Comparison of ENCODE assay signal across 8 cellular contexts in the genomic region with DNA sequence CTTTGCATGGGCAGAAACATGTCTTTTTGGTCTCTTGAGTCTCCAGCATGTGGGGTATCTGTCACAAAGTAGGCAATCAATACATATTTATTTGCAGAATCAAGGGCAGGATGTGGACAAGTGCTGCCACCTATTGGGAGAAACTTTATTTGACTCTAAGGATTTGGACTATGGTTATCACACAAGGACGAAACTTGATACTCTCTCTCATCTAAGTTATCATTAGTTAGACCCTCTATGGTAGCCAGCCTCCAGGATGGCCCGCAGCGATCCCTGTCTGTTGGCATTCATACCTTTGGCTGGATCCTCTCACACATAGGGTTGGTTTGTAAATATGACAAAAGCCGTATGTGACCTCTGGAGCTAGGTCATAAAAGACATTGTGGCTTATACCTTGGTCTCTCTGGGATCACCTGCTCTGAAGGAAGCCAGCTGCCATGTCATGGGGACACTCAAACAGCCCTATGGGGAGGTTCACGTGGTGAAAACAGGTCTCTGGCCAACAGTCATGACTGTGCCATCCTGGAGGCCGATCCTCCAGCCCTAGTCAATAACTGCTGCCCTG. TPM values are rescaled to one million over a fixed set of nuclear protein-coding genes. Genes with fewer than 3 reads are reported as not detected.
DNase-seq lines count a peak whose midpoint lies in the region; ATAC-seq, FAIRE-seq and TF ChIP-seq lines count a peak whose summit lies in the region.

No MANE protein-coding gene starts in this region.

- DNase-seq in SIG-M5 treated with dmso at 0.1 percent for 504 hours (lab: John Stamatoyannopoulos, UW; ENCODE audit: unreplicated experiment) (peak; percentile 57), SIG-M5 (lab: John Stamatoyannopoulos, UW) (no peak), NCI-H1092 (lab: John Stamatoyannopoulos, UW) (peak; percentile 15), T-cell (peak in 27 of 34 experiments; percentile 1 to 49 (median 25)), bronchial epithelial cell (ENCODE audit: low read depth) (peak; percentile 71), keratinocyte (ENCODE audit: low read depth, low spot score) (no peak)
- peak; percentile 24 for DNase-seq in stimulated activated CD4-positive, alpha-beta T cell treated with anti-CD3 and anti-CD28 coated beads, Interleukin-1b, Interleukin-23, amount 100 ng/mL, for 48 hours

- H3K36me3 Mint-ChIP-seq in T-cell = no peaks in the 10 kb centered on the region

- peaks cover 7% of the 10 kb centered on the region for H4K20me1 ChIP-seq in keratinocyte (ENCODE audit: control insufficient read depth, extremely low read depth, insufficient read depth, low read length)

- peak overlapping the region; percentile 66 for H3K4me2 ChIP-seq in keratinocyte (ENCODE audit: control insufficient read depth, extremely low read depth, insufficient read depth, low read depth, low read length)

- peak overlapping the region; percentile 92 for H3K9ac ChIP-seq in keratinocyte (ENCODE audit: control insufficient read depth, extremely low read depth, insufficient read depth, low read length)

- peak overlapping the region; percentile 88 to 95 for H3K27ac Mint-ChIP-seq in T-cell

- H3K4me1 ChIP-seq in keratinocyte (ENCODE audit: control insufficient read depth, extremely low read depth, insufficient read depth, low read length) = peaks cover 19% of the 10 kb centered on the region

- peaks cover 36% of the 10 kb centered on the region for H3K79me2 ChIP-seq in keratinocyte (ENCODE audit: control insufficient read depth, insufficient read depth, low read length)

- no peaks in the 10 kb centered on the region for H3K9me3 Mint-ChIP-seq in T-cell

- H3K36me3 ChIP-seq in bronchial epithelial cell (ENCODE audit: control insufficient read depth, insufficient read depth, low read length) = no peaks in the 10 kb centered on the region
- no peaks in the 10 kb centered on the region for H3K36me3 ChIP-seq in keratinocyte (ENCODE audit: control insufficient read depth in 2 of 2, extremely low read depth in 1 of 2, insufficient read depth in 2 of 2, low read length in 2 of 2)

- H3K27ac ChIP-seq in keratinocyte (ENCODE audit: control insufficient read depth, insufficient read depth, low read length) = no peak overlapping the region

- H3K4me3 Mint-ChIP-seq in T-cell = peak overlapping the region; percentile 88 to 95 (median 95)

- no peaks in the 10 kb centered on the region for H3K27me3 Mint-ChIP-seq in T-cell

- FAIRE-seq in bronchial epithelial cell (lab: Jason Lieb, UNC) = peak; percentile 68
- FAIRE-seq in keratinocyte (lab: Jason Lieb, UNC) = peak; percentile 9

- peak overlapping the region; percentile 47 for H2AFZ ChIP-seq in keratinocyte (ENCODE audit: control insufficient read depth, low read length)

- H3K9me3 ChIP-seq in keratinocyte (ENCODE audit: control insufficient read depth, low read depth, low read length) = no peaks in the 10 kb centered on the region

- CTCF ChIA-PET in T-cell (lab: Charles Lee) = interaction anchor here (0.6 to 1.8 kb wide), 4 partner anchors 12 to 62 kb away, joined by 3 to 7 read pairs (median 4); partner anchors contain the start of gene RTCB (in 1 of the 2)

- POLR2A ChIA-PET in T-cell (lab: Charles Lee) = no interaction called here

- peaks cover 3% of the 10 kb centered on the region for H3K9me1 ChIP-seq in keratinocyte (ENCODE audit: control insufficient read depth, extremely low read depth, insufficient read depth, low read length)

- TF ChIP-seq CTCF in bronchial epithelial cell (IDR thresholded peaks at IDR 0.05; ENCODE audit: insufficient read depth, low read length, severe bottlenecking) (peak; percentile 59), keratinocyte (optimal IDR thresholded peaks at IDR 0.05 in 1 of 3, IDR thresholded peaks at IDR 0.05 in 1 of 3, conservative IDR thresholded peaks at IDR 0.05 in 1 of 3; ENCODE audit: extremely low read depth in 1 of 3, insufficient read depth in 2 of 3, low read length in 3 of 3) (peak; percentile 37 to 56 (median 54))

- H3K4me1 Mint-ChIP-seq in T-cell = peaks cover 11 to 23% (median 22%) of the 10 kb centered on the region in 3 donors

- ATAC-seq in T-cell (replicated peaks in 1 of 4) (no peak), HG02571 (IDR thresholded peaks at IDR 0.05; ENCODE audit: unreplicated experiment) (no peak)

- no peak overlapping the region for H3K4me3 ChIP-seq in bronchial epithelial cell (ENCODE audit: low read depth, low read length)
- peak overlapping the region in 2 of 3 experiments; percentile 96 to 98 for H3K4me3 ChIP-seq in keratinocyte (ENCODE audit: control insufficient read depth in 2 of 3, extremely low read depth in 1 of 3, insufficient read depth in 2 of 3, low read depth in 1 of 3, low read length in 3 of 3)

- dilution Hi-C loops in keratinocyte (cut with MboI; ENCODE audit: extremely low pct_ligation_motif_present, low sequenced_read_pairs) = no loop called here

- H3K27me3 ChIP-seq in bronchial epithelial cell (ENCODE audit: control insufficient read depth, insufficient read depth, low read length) (no peaks in the 10 kb centered on the region), keratinocyte (ENCODE audit: control insufficient read depth, extremely low read depth, insufficient read depth, low read length) (no peaks in the 10 kb centered on the region)

RNA-seq across cellular contexts. Expression of gene FBXO7, which starts 1.1 kb away (rescaled TPM):
- total RNA-seq in T-cell (100 to 1,000 TPM in 2 of 5 donors, 10 to 100 TPM in 3; 77.8 to 127 (median 83.4) TPM), bronchial epithelial cell (47.4 and 49.5 TPM in 2 replicates)
- 88.7 to 106 TPM (median 101 TPM) in 3 replicates for polyA plus RNA-seq in keratinocyte
- 22.1 TPM for polyA plus RNA-seq in keratinocyte (2011; ENCODE audit: low read depth)
- polyA plus RNA-seq in keratinocyte (2011; cell fraction: cytosol; rRNA removed) = 90.1 and 135 TPM in 2 replicates
- polyA plus RNA-seq in keratinocyte (2011; cell fraction: nucleus; rRNA removed) = 79.9 and 82.2 TPM in 2 replicates
- 49.8 and 57.6 TPM in 2 replicates for polyA plus RNA-seq in keratinocyte (2012; ENCODE audit: low replicate concordance)
- 71.6 to 104 TPM (median 102 TPM) in 3 replicates for polyA minus RNA-seq in keratinocyte
- polyA minus RNA-seq in keratinocyte (2011; cell fraction: cytosol; rRNA and poly(A)+ RNA removed) = 63.9 TPM
- 26.4 and 42.0 TPM in 2 replicates for polyA minus RNA-seq in keratinocyte (2011; cell fraction: nucleus; rRNA and poly(A)+ RNA removed)

RNA-seq across cellular contexts. Expression of gene BPIFC, which starts 9.2 kb away (rescaled TPM):
- not detected for total RNA-seq in T-cell
- 0.64 TPM in 1 of 2 replicates, not detected in the other for total RNA-seq in bronchial epithelial cell
- polyA plus RNA-seq in keratinocyte = 0.57 to 1.9 TPM (median 1.3 TPM) in 3 replicates
- 10.0 TPM for polyA plus RNA-seq in keratinocyte (2011; ENCODE audit: low read depth)
- polyA plus RNA-seq in keratinocyte (2011; cell fraction: cytosol; rRNA removed) = 0.26 and 0.94 TPM in 2 replicates
- polyA plus RNA-seq in keratinocyte (2011; cell fraction: nucleus; rRNA removed) = 2.1 and 2.8 TPM in 2 replicates
- polyA plus RNA-seq in keratinocyte (2012; ENCODE audit: low replicate concordance) = 0.48 and 23.0 TPM in 2 replicates
- 0.26 to 0.99 TPM (median 0.61 TPM) in 3 replicates for polyA minus RNA-seq in keratinocyte
- not detected for polyA minus RNA-seq in keratinocyte (2011; cell fraction: cytosol; rRNA and poly(A)+ RNA removed)
- polyA minus RNA-seq in keratinocyte (2011; cell fraction: nucleus; rRNA and poly(A)+ RNA removed) = 1.1 TPM in 2 replicates

Comparison
In these comparisons a context has a peak if more than half of its experiments do, and no peak if none do; other contexts are left out.
1. DNase-seq: peak in SIG-M5 treated with dmso at 0.1 percent for 504 hours (single experiment), NCI-H1092 (single experiment), T-cell (27 of 34), bronchial epithelial cell (single experiment) and stimulated activated CD4-positive, alpha-beta T cell treated with anti-CD3 and anti-CD28 coated beads, Interleukin-1b, Interleukin-23, amount 100 ng/mL, for 48 hours (single experiment); none in SIG-M5 (single experiment) and keratinocyte (single experiment).